In the genomic region with DNA sequence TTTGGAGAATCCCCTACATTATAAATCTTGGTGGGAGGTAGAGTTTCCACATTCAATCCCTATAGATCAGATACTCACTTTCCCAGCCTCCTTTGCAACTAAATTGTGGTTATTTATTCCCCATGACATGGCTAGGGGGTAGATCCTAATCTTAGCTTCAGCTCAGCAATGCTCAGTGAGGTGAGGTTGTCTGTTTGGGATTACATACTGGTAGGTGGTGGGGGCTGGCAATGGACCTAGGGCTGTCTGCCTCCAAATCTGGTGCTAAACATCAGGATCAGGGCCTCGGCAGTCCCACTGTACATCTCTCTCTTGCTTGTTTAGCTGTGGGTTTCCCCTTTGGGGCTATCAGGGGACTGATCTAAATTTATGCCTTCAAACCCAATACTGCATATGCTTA, we compare ENCODE assay signal across 18 cellular contexts. TPM values are rescaled to one million over a fixed set of nuclear protein-coding genes. Genes with fewer than 3 reads are reported as not detected.
DNase-seq lines count a peak whose midpoint lies in the region; ATAC-seq and TF ChIP-seq lines count a peak whose summit lies in the region.
"Had no signal": no experiment of that assay in that cellular context is flagged by ENCODE, and none has a peak within 500 bp of the region (broad histone marks: within the 10 kb centered on the region; RNA-seq: fewer than 3 reads in every experiment).

No MANE protein-coding gene starts in this region.

- intact Hi-C loops in cardiac septum (cut with DNase I) (no loop called here), heart right ventricle (cut with DNase I) (loop anchor here in 1 of 10 donors (10.0 kb wide), 1 partner anchor 169 kb away; no protein-coding TSS in a partner anchor), prostate gland (cut with DNase I) (no loop called here)

- ATAC-seq in heart right ventricle (no peak), RWPE2 (ENCODE audit: low read depth) (no peak)
- ATAC-seq in stimulated activated naive CD8-positive, alpha-beta T cell treated with anti-CD3 and anti-CD28 coated beads, Interleukin-15, amount 100 ng/mL, for 72 hours: no peak
- ATAC-seq: GM23338, HepG2 had no signal

- DNase-seq in cardiac septum (ENCODE audit: low spot score) (peak; percentile 26), heart right ventricle (no peak), RWPE2 (ENCODE audit: low spot score) (peak; percentile 56), prostate gland (ENCODE audit: low spot score) (no peak), NCI-H748 treated with DMSO at 0.1 percent for 48 hours (lab: John Stamatoyannopoulos, UW) (no peak), NCI-H2171 (lab: John Stamatoyannopoulos, UW) (no peak)
- DNase-seq in stimulated activated naive CD8-positive, alpha-beta T cell treated with anti-CD3 and anti-CD28 coated beads, Interleukin-15, amount 100 ng/mL, for 72 hours: no peak
- DNase-seq: ACHN; CD4-positive, alpha-beta memory T cell; DMS153; DMS79; GDM1; HCEC 1CT; HFFc6 had no signal

- peaks cover 7% of the 10 kb centered on the region for H3K4me1 Mint-ChIP-seq in stimulated activated naive CD8-positive, alpha-beta T cell treated with anti-CD3 and anti-CD28 coated beads, Interleukin-15, amount 100 ng/mL, for 72 hours
- H3K4me1 Mint-ChIP-seq: CD14-positive monocyte; CD4-positive, alpha-beta memory T cell had no signal

- TF ChIP-seq CTCF in heart right ventricle (IDR thresholded peaks at IDR 0.05) (no peak), RWPE2 (IDR thresholded peaks at IDR 0.05; ENCODE audit: poor library complexity, severe bottlenecking) (no peak), prostate gland (IDR thresholded peaks at IDR 0.05) (no peak)

- H3K9me3 ChIP-seq in heart right ventricle (peaks cover 0 to 16% (median 0%) of the 10 kb centered on the region in 11 donors), RWPE2 (ENCODE audit: severe bottlenecking) (no peaks in the 10 kb centered on the region), prostate gland (no peaks in the 10 kb centered on the region)

- H3K27ac Mint-ChIP-seq in stimulated activated naive CD8-positive, alpha-beta T cell treated with anti-CD3 and anti-CD28 coated beads, Interleukin-15, amount 100 ng/mL, for 72 hours: no peak overlapping the region
- H3K27ac Mint-ChIP-seq: CD14-positive monocyte; CD4-positive, alpha-beta memory T cell; GM23338; HFFc6; IgD-negative memory B cell had no signal

- no peak overlapping the region for H3K27ac ChIP-seq in heart right ventricle
- H3K27ac ChIP-seq in RWPE2 (ENCODE audit: poor library complexity, severe bottlenecking): no peak overlapping the region
- peak overlapping the region; percentile 79 to 93 for H3K27ac ChIP-seq in prostate gland

- H3K36me3 ChIP-seq in heart right ventricle: no peaks in the 10 kb centered on the region
- no peaks in the 10 kb centered on the region for H3K36me3 ChIP-seq in RWPE2 (ENCODE audit: low read depth)
- H3K36me3 ChIP-seq in prostate gland: no peaks in the 10 kb centered on the region

- peaks cover 41% of the 10 kb centered on the region for H3K27me3 Mint-ChIP-seq in stimulated activated naive CD8-positive, alpha-beta T cell treated with anti-CD3 and anti-CD28 coated beads, Interleukin-15, amount 100 ng/mL, for 72 hours

- H3K4me1 ChIP-seq in heart right ventricle: peaks cover 0 to 10% (median 0%) of the 10 kb centered on the region in 9 donors
- H3K4me1 ChIP-seq in RWPE2 (ENCODE audit: insufficient read depth, poor library complexity, severe bottlenecking): no peaks in the 10 kb centered on the region
- peaks cover 8% of the 10 kb centered on the region for H3K4me1 ChIP-seq in prostate gland (replicated peaks)

- H3K27me3 ChIP-seq in heart right ventricle (no peaks in the 10 kb centered on the region), RWPE2 (ENCODE audit: insufficient read depth, poor library complexity, severe bottlenecking) (no peaks in the 10 kb centered on the region), prostate gland (replicated peaks; ENCODE audit: insufficient read depth) (no peaks in the 10 kb centered on the region)

- no peak overlapping the region for H3K4me3 ChIP-seq in heart right ventricle
- no peak overlapping the region for H3K4me3 ChIP-seq in RWPE2 (ENCODE audit: severe bottlenecking)
- H3K4me3 ChIP-seq in prostate gland: no peak overlapping the region
- H3K4me3 ChIP-seq: GM23338 had no signal

- 93 to 96% methylated on average over 1 of the region's 1 CpG for WGBS in heart right ventricle, 2 donors
- WGBS in prostate gland: 87% methylated on average over 1 of the region's 1 CpG

- H3K9me3 Mint-ChIP-seq in stimulated activated naive CD8-positive, alpha-beta T cell treated with anti-CD3 and anti-CD28 coated beads, Interleukin-15, amount 100 ng/mL, for 72 hours: peaks cover 0 to 7% of the 10 kb centered on the region in 2 donors

- no peak for TF ChIP-seq POLR2A in prostate gland (IDR thresholded peaks at IDR 0.05)

- no peak overlapping the region for H3K4me3 Mint-ChIP-seq in stimulated activated naive CD8-positive, alpha-beta T cell treated with anti-CD3 and anti-CD28 coated beads, Interleukin-15, amount 100 ng/mL, for 72 hours
- H3K4me3 Mint-ChIP-seq: CD14-positive monocyte; CD4-positive, alpha-beta memory T cell; GM23338; HFFc6; IgD-negative memory B cell had no signal

RNA-seq across cellular contexts. Expression of a gene that starts 45.8 kb away (rescaled TPM):
- 34.8 TPM for total RNA-seq in cardiac septum
- 10 to 100 TPM; 16.1 to 39.2 (median 30.4) TPM for total RNA-seq in heart right ventricle
- polyA plus RNA-seq in heart right ventricle: 10 to 100 TPM; 10.5 to 81.8 TPM
- 100 to 1,000 TPM in 1 of 2 donors, 10 to 100 TPM in 1; 96.5 to 245 TPM for total RNA-seq in prostate gland
- total RNA-seq: HepG2 had no signal
- polyA plus RNA-seq: HepG2 had no signal

Comparison
In these comparisons a context has a peak if more than half of its experiments do, and no peak if none do; other contexts are left out.
1. DNase-seq: peak in cardiac septum (single experiment) and RWPE2 (single experiment); none in heart right ventricle (0 of 2), prostate gland (single experiment), NCI-H748 treated with DMSO at 0.1 percent for 48 hours (single experiment), stimulated activated naive CD8-positive, alpha-beta T cell treated with anti-CD3 and anti-CD28 coated beads, Interleukin-15, amount 100 ng/mL, for 72 hours (0 of 2) and NCI-H2171 (single experiment).
2. H3K27ac ChIP-seq: peak in prostate gland (2 of 2); none in heart right ventricle (0 of 10) and RWPE2 (single experiment).